Comparison of ENCODE assay signal across 8 cellular contexts in the genomic region with DNA sequence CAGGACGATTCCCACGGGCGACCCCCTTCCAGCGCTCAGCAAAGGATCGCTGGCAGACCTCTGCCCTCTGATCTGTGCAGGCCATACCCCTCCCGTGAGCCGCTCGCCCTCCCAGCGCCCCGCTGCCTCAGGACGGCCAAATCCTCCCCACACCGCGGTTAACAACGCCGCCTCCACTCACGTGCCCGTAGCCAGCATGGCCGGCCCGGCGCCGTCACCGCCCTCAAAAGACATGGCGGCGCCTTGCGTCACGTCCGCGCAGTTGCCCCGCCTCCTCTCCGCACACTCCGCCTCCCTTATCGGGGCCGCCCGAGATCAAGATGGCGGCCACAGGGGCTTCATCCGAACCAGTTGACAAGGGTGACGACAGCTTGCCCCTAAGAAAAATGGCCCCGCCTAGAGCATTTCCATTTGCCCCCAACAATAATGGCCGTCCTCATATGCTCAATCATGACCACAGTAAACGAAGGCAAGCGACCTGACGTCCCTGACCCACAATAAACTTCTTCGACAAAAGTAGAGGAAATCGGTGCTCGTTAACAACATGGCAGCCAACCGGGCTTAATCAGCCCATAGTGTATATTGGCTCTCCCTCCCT. TPM values are rescaled to one million over a fixed set of nuclear protein-coding genes. Genes with fewer than 3 reads are reported as not detected.
DNase-seq lines count a peak whose midpoint lies in the region; ATAC-seq and TF ChIP-seq lines count a peak whose summit lies in the region.

No MANE protein-coding gene starts in this region.

- H4K20me1 ChIP-seq in SU-DHL-6 (ENCODE audit: low read depth, low read length): no peaks in the 10 kb centered on the region

- H3K9ac ChIP-seq in SU-DHL-6 (ENCODE audit: low read length): peak overlapping the region; percentile 94

- H3K9me3 ChIP-seq in SU-DHL-6 (ENCODE audit: insufficient read depth, low read length) (no peaks in the 10 kb centered on the region), heart right ventricle (no peaks in the 10 kb centered on the region)

- peaks cover 9 to 36% (median 26%) of the 10 kb centered on the region in 9 donors for H3K4me1 ChIP-seq in heart right ventricle

- H3K4me3 ChIP-seq in GM12865 (ENCODE audit: low read depth, low read length): peak overlapping the region; percentile 89
- peak overlapping the region; percentile 80 for H3K4me3 ChIP-seq in SU-DHL-6 (ENCODE audit: insufficient read depth, low read length, poor library complexity, severe bottlenecking)
- peak overlapping the region; percentile 61 to 95 (median 81) for H3K4me3 ChIP-seq in heart right ventricle

- H3K4me2 ChIP-seq in SU-DHL-6 (ENCODE audit: low read depth, low read length, poor library complexity, severe bottlenecking): peak overlapping the region; percentile 91

- H3K27me3 Mint-ChIP-seq in progenitor cell of endocrine pancreas: no peaks in the 10 kb centered on the region

- TF ChIP-seq CTCF in GM12865 (IDR thresholded peaks at IDR 0.05; ENCODE audit: insufficient read depth, low read depth, low read length, missing control alignments) (no peak), SU-DHL-6 (IDR thresholded peaks at IDR 0.05; ENCODE audit: insufficient read depth, low read length, poor library complexity, severe bottlenecking) (no peak), heart right ventricle (IDR thresholded peaks at IDR 0.05) (no peak), progenitor cell of endocrine pancreas (IDR thresholded peaks at IDR 0.05; ENCODE audit: unreplicated experiment) (no peak)

- no peaks in the 10 kb centered on the region for H3K36me3 ChIP-seq in SU-DHL-6 (ENCODE audit: low read length)
- peaks cover 0 to 44% (median 27%) of the 10 kb centered on the region in 9 donors for H3K36me3 ChIP-seq in heart right ventricle

- peak overlapping the region; percentile 79 for H2AFZ ChIP-seq in SU-DHL-6 (ENCODE audit: low read depth, low read length, severe bottlenecking)

- 0 to 1% (median 0%) methylated on average over 46 of the region's 46 CpGs for WGBS in adipose tissue, 3 donors
- 1% methylated on average over 46 of the region's 46 CpGs for WGBS in heart right ventricle, 2 donors

- no peaks in the 10 kb centered on the region for H3F3A ChIP-seq in SU-DHL-6 (ENCODE audit: insufficient read depth)

- H3K4me1 Mint-ChIP-seq in progenitor cell of endocrine pancreas (ENCODE audit: low read depth): peaks cover 14% of the 10 kb centered on the region

- ATAC-seq in HG02759 (IDR thresholded peaks at IDR 0.05; ENCODE audit: unreplicated experiment) (peak; percentile 48), heart right ventricle (peak; percentile 78 to 88 (median 82))

- H3K9me2 ChIP-seq in SU-DHL-6 (replicated peaks; ENCODE audit: insufficient read depth, low read length): no peaks in the 10 kb centered on the region

- H3K27ac ChIP-seq in SU-DHL-6 (ENCODE audit: low read depth, low read length): peak overlapping the region; percentile 79
- H3K27ac ChIP-seq in adipose tissue (ENCODE audit: low read depth, low read length): peak overlapping the region; percentile 82
- H3K27ac ChIP-seq in heart right ventricle: peak overlapping the region; percentile 91 to 99 (median 98)

- peaks cover 9% of the 10 kb centered on the region for H3K36me3 Mint-ChIP-seq in progenitor cell of endocrine pancreas (ENCODE audit: insufficient read depth)

- no peak overlapping the region for H3K27ac Mint-ChIP-seq in progenitor cell of endocrine pancreas

- H3K4me3 Mint-ChIP-seq in progenitor cell of endocrine pancreas (ENCODE audit: low read depth): no peak overlapping the region

- no peaks in the 10 kb centered on the region for H3K9me3 Mint-ChIP-seq in progenitor cell of endocrine pancreas (ENCODE audit: low read depth)

- intact Hi-C loops in heart right ventricle (cut with DNase I): loop anchor here in 4 of 10 donors (1.0 to 5.0 kb wide), 7 partner anchors 26 to 379 kb away; a partner anchor contains a TSS

- peak; percentile 100 for DNase-seq in GM12865 (ENCODE audit: low read depth)
- peak; percentile 94 for DNase-seq in NCI-H1417 treated with DMSO at 0.1 percent for 48 hours (lab: John Stamatoyannopoulos, UW)
- DNase-seq in heart right ventricle: peak; percentile 98
- peak; percentile 95 for DNase-seq in progenitor cell of endocrine pancreas (ENCODE audit: low spot score, unreplicated experiment)
- DNase-seq in ureter (ENCODE audit: low spot score): peak; percentile 98

- H3K79me2 ChIP-seq in SU-DHL-6 (ENCODE audit: insufficient read depth, low read length): peaks cover 9% of the 10 kb centered on the region; the same call in 1 of the 2 replicates

- H3K27me3 ChIP-seq in SU-DHL-6 (ENCODE audit: low read length): no peaks in the 10 kb centered on the region
- H3K27me3 ChIP-seq in heart right ventricle: no peaks in the 10 kb centered on the region

RNA-seq across cellular contexts. Expression of a gene that starts 0.6 kb away (rescaled TPM):
- 10 to 100 TPM; 21.6 to 43.5 (median 41.7) TPM for polyA plus RNA-seq in adipose tissue
- 10 to 100 TPM; 26.0 to 51.9 (median 32.4) TPM for total RNA-seq in heart right ventricle
- 10 to 100 TPM; 42.6 to 48.1 TPM for polyA plus RNA-seq in heart right ventricle
- 41.5 and 48.8 TPM in 2 replicates for total RNA-seq in progenitor cell of endocrine pancreas
- total RNA-seq in ureter: 32.8 TPM

RNA-seq across cellular contexts. Expression of a gene that starts 1.0 kb away (rescaled TPM):
- 10 to 100 TPM; 35.7 to 46.6 (median 37.0) TPM for polyA plus RNA-seq in adipose tissue
- total RNA-seq in heart right ventricle: 10 to 100 TPM; 40.6 to 57.9 (median 50.6) TPM
- 10 to 100 TPM; 30.4 to 41.7 TPM for polyA plus RNA-seq in heart right ventricle
- total RNA-seq in progenitor cell of endocrine pancreas: 44.6 and 45.4 TPM in 2 replicates
- 30.4 TPM for total RNA-seq in ureter

RNA-seq across cellular contexts. Expression of a gene that starts 9.1 kb away (rescaled TPM):
- polyA plus RNA-seq in adipose tissue: 10 to 100 TPM; 29.7 to 50.9 (median 45.8) TPM
- 10 to 100 TPM; 24.0 to 43.9 (median 34.6) TPM for total RNA-seq in heart right ventricle
- 10 to 100 TPM; 31.8 to 91.7 TPM for polyA plus RNA-seq in heart right ventricle
- 137 and 144 TPM in 2 replicates for total RNA-seq in progenitor cell of endocrine pancreas
- total RNA-seq in ureter: 122 TPM

RNA-seq across cellular contexts. Expression of a gene that starts 20.2 kb away (rescaled TPM):
- 1 to 10 TPM in 1 of 3 donors, under 1 TPM in 1, not detected in 1; 0.63 to 1.5 TPM for polyA plus RNA-seq in adipose tissue
- total RNA-seq in heart right ventricle: 10 to 100 TPM in 1 of 10 donors, under 1 TPM in 7, not detected in 2; 0.26 to 26.9 (median 0.60) TPM
- polyA plus RNA-seq in heart right ventricle: under 1 TPM in 1 of 2 donors, not detected in 1; 0.33 TPM
- total RNA-seq in progenitor cell of endocrine pancreas: 0.24 and 0.40 TPM in 2 replicates
- total RNA-seq in ureter: 1.9 TPM

RNA-seq across cellular contexts. Expression of a gene that starts 25.6 kb away (rescaled TPM):
- polyA plus RNA-seq in adipose tissue (10 to 100 TPM; 69.1 to 76.8 (median 73.5) TPM), heart right ventricle (100 to 1,000 TPM; 107 to 220 TPM)
- total RNA-seq in heart right ventricle (100 to 1,000 TPM in 3 of 10 donors, 10 to 100 TPM in 7; 67.8 to 137 (median 90.0) TPM), progenitor cell of endocrine pancreas (518 and 564 TPM in 2 replicates), ureter (105 TPM)

Comparison
In these comparisons a context has a peak if more than half of its experiments do, and no peak if none do; other contexts are left out.
1. Peak in every context shown above with its lines: DNase-seq, ATAC-seq, H3K4me3 ChIP-seq and H3K27ac ChIP-seq.